ENCODE assay signal across 9 cellular contexts in the genomic region with DNA sequence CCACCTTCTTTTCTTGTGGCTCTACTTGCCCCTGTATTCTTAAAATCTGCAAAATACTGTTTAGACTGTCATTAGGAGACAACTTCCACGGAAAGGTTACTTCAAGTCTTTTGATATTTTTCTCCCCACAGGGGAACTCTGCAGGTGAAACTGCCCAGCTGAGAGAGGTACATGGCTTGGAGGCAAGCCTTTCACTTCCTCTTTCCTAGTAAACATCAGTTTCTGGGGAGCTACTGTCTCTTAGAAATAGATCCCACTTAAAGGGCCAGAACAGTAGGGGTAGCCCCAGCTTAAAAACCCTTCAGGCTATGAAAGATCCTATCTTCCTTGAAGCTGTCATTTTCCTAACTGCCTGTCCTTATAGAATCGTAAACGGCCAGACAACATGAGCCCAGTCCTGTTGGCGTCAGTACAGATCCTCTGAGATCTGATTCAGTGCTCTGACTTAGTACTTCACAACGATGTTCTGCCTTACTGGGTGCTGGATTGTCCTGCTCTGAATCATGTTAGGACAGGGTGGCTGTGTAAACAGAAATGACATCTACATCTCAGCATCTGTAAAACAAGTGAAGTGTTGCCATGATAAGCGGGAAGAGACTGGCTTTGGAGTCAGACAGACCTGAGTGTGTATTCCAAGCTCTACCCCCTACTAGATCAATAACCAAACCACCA.
DNase-seq lines count a peak whose midpoint lies in the region; ATAC-seq and TF ChIP-seq lines count a peak whose summit lies in the region.
"Had no signal": no experiment of that assay in that cellular context is flagged by ENCODE, and none has a peak within 500 bp of the region (broad histone marks: within the 10 kb centered on the region; RNA-seq: fewer than 3 reads in every experiment).

No MANE protein-coding gene starts in this region.

- H3K4me1 Mint-ChIP-seq in HFFc6 (ENCODE audit: low read depth), result no peaks in the 10 kb centered on the region

- no peak for TF ChIP-seq CTCF in HFFc6 (IDR thresholded peaks at IDR 0.05)

- no peak overlapping the region for H3K4me3 Mint-ChIP-seq in HFFc6

- no peak overlapping the region for H3K27ac Mint-ChIP-seq in HFFc6

- no peaks in the 10 kb centered on the region for H3K27me3 Mint-ChIP-seq in HFFc6 (ENCODE audit: insufficient read depth)

- no peaks in the 10 kb centered on the region for H3K36me3 Mint-ChIP-seq in HFFc6 (ENCODE audit: low read depth)

- peak; percentile 18 for DNase-seq in NOMO-1 treated with DMSO at 0.1 percent for 48 hours (lab: John Stamatoyannopoulos, UW; ENCODE audit: unreplicated experiment)
- DNase-seq in NOMO-1 treated with dmso at 0.1 percent for 144 hours (lab: John Stamatoyannopoulos, UW; ENCODE audit: unreplicated experiment), result no peak
- peak; percentile 6 for DNase-seq in NCI-H2029 (lab: John Stamatoyannopoulos, UW)
- DNase-seq in NCI-H2081 (lab: John Stamatoyannopoulos, UW), result no peak
- DNase-seq in GOT3 (lab: John Stamatoyannopoulos, UW), result no peak
- DNase-seq in activated naive CD4-positive, alpha-beta T cell treated with Interleukin-2 at 50 U/mL for 16 hours, result no peak
- DNase-seq in HFFc6, result no peak
- DNase-seq: gastrocnemius medialis had no signal

- peak; percentile 100 for ATAC-seq in HG02885 (IDR thresholded peaks at IDR 0.05; ENCODE audit: poor library complexity, unreplicated experiment)

- H3K9me3 Mint-ChIP-seq in HFFc6, result no peaks in the 10 kb centered on the region

Comparison
In these comparisons a context has a peak if more than half of its experiments do, and no peak if none do; other contexts are left out.
1. DNase-seq: peak in NOMO-1 treated with DMSO at 0.1 percent for 48 hours (single experiment) and NCI-H2029 (single experiment); none in NOMO-1 treated with dmso at 0.1 percent for 144 hours (single experiment), NCI-H2081 (0 of 2), GOT3 (single experiment), activated naive CD4-positive, alpha-beta T cell treated with Interleukin-2 at 50 U/mL for 16 hours (single experiment) and HFFc6 (single experiment).